In the genomic region with DNA sequence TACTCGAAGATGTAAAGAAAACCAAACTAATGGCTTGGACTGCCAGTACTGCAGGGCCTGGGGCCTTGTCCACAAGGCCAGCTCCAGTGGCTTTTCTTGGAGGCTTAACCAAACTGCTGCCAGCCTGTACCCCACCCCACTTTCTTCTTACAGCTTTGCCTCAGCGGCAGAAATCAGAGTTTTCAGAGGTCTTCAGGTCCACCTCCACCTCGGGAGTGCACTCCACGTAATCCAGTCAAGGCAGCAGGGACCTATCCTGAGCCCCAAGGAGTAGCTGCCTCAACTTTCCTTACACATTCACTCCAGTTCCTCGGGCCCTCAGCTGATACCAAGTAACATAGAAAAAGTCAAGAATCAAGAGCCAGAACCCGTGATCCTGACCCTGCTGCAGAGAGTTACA, we compare ENCODE assay signal across 37 cellular contexts. TPM values are rescaled to one million over a fixed set of nuclear protein-coding genes. Genes with fewer than 3 reads are reported as not detected.
"Had no signal": no experiment of that assay in that cellular context is flagged by ENCODE, and none has a peak within 500 bp of the region (broad histone marks: within the 10 kb centered on the region; RNA-seq: fewer than 3 reads in every experiment).

No MANE protein-coding gene starts in this region.

- H3K36me3 ChIP-seq: MG63 had no signal

- H3K27ac ChIP-seq: KMS-11 had no signal

- H3K27me3 ChIP-seq: MG63 had no signal

- H3K9me3 ChIP-seq: MG63 had no signal

- DNase-seq: Karpas-422, Kasumi-1, MG63, MM.1S, MV-4-11, NCI-H1048, NCI-H1092, NCI-H1092 treated with DMSO at 0.1 percent for 48 hours, NCI-H1105, NCI-H1105 treated with DMSO at 0.1 percent for 48 hours, NCI-H1417, NCI-H1417 treated with DMSO at 0.1 percent for 48 hours, NCI-H1436, NCI-H1436 treated with DMSO at 0.1 percent for 48 hours, NCI-H146, NCI-H1694, NCI-H1694 treated with DMSO at 0.1 percent for 48 hours, NCI-H187, NCI-H187 treated with DMSO at 0.1 percent for 48 hours, NCI-H1930, NCI-H2029, NCI-H2029 treated with DMSO at 0.1 percent for 48 hours, NCI-H2081, NCI-H2081 treated with DMSO at 0.1 percent for 48 hours, NCI-H2107, NCI-H2171, NCI-H2171 treated with DMSO at 0.1 percent for 48 hours, NCI-H2227 treated with DMSO at 0.1 percent for 48 hours, NCI-H226, NCI-H345, NCI-H446, NCI-H446 treated with DMSO at 0.1 percent for 48 hours, NCI-H510A had no signal

- H3K4me3 ChIP-seq: MG63 had no signal

RNA-seq across cellular contexts. Expression of a gene that starts 19.6 kb away (rescaled TPM):
- total RNA-seq: LHCN-M2, M059J, NCI-H460 had no signal
